ENCODE assay signal across 27 cellular contexts in the genomic region with DNA sequence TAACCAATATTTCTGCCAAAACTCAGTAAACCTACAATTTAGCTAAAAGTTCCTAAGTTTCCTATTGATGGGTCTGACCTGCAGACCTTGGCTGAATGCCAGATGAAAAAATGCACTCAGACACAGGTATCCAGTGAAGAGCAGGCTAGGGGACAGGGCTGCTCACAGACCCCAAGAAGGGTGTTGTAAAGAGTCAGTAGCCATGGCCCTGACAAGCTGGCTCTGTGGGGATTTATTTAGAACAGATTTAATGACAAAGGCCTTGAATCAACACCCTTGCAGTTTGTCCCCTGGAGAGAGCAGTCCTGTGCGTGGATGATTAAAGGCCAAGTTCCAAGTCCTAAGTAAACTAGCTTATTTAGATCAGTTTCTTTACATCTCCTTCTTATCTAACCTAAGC.
"Had no signal": no experiment of that assay in that cellular context is flagged by ENCODE, and none has a peak within 500 bp of the region (broad histone marks: within the 10 kb centered on the region; RNA-seq: fewer than 3 reads in every experiment).

No MANE protein-coding gene starts in this region.

- H3K4me1 ChIP-seq: ascending aorta, breast epithelium, colonic mucosa had no signal

- FAIRE-seq: frontal cortex had no signal

- H3K36me3 ChIP-seq: ascending aorta, breast epithelium, cardiac muscle cell, colonic mucosa had no signal

- H3K9me3 ChIP-seq: ascending aorta, breast epithelium, colonic mucosa had no signal

- H3K27me3 ChIP-seq: ascending aorta, breast epithelium, cardiac muscle cell, colonic mucosa had no signal

- ATAC-seq: activated CD4-positive, alpha-beta T cell treated with anti-CD3 and anti-CD28 coated beads for 36 hours; activated CD8-positive, alpha-beta memory T cell treated with anti-CD3 and anti-CD28 coated beads, Interleukin-2, amount 10 ng/mL, durations not matched to agents 7 days and 5 days; activated CD8-positive, alpha-beta T cell treated with anti-CD3 and anti-CD28 coated beads, Interleukin-2, amount 10 ng/mL, durations not matched to agents 7 days and 5 days; activated naive CD4-positive, alpha-beta T cell treated with anti-CD3 and anti-CD28 coated beads, Interleukin-2, amount 50 U/mL, for 72 hours; esophagus mucosa had no signal

- DNase-seq: activated CD4-positive, alpha-beta memory T cell treated with anti-CD3 and anti-CD28 coated beads for 36 hours; activated CD4-positive, alpha-beta T cell treated with anti-CD3 and anti-CD28 coated beads for 36 hours; activated CD4-positive, alpha-beta T cell treated with anti-CD3 and anti-CD28 coated beads, Interleukin-2, amount 10 ng/mL, durations not matched to agents 24 days and 14 days; activated CD4-positive, CD25-positive, alpha-beta regulatory T cell; activated CD4-positive, CD25-positive, alpha-beta regulatory T cell treated with anti-CD3 and anti-CD28 coated beads, Interleukin-2, amount 50 U/mL, for 72 hours; activated CD8-positive, alpha-beta memory T cell treated with anti-CD3 and anti-CD28 coated beads, Interleukin-2, amount 10 ng/mL, durations not matched to agents 7 days and 5 days; activated CD8-positive, alpha-beta memory T cell treated with anti-CD3 and anti-CD28 coated beads, Interleukin-2, amount 50 U/mL, for 4 hours; activated CD8-positive, alpha-beta T cell treated with anti-CD3 and anti-CD28 coated beads, Interleukin-2, amount 10 ng/mL, durations not matched to agents 7 days and 5 days; activated gamma-delta T cell; activated naive CD4-positive, alpha-beta T cell; activated naive CD4-positive, alpha-beta T cell treated with anti-CD3 and anti-CD28 coated beads, Interleukin-2, amount 10 ng/mL, durations not matched to agents 7 days and 5 days; activated naive CD8-positive, alpha-beta T cell treated with anti-CD3 and anti-CD28 coated beads, Interleukin-2, amount 10 ng/mL, durations not matched to agents 7 days and 5 days; activated T-cell treated with anti-CD3 and anti-CD28 coated beads, Interleukin-2, amount 50 U/mL, for 1 hour; activated T-cell treated with anti-CD3 and anti-CD28 coated beads, Interleukin-2, amount 50 U/mL, for 48 hours; central memory CD4-positive, alpha-beta T cell; cerebellar nuclear complex; colonic mucosa; effector CD8-positive, alpha-beta T cell; foreskin fibroblast; head of caudate nucleus; T-helper 2 cell had no signal

- H3K4me3 ChIP-seq: ascending aorta, breast epithelium, cardiac muscle cell, colonic mucosa had no signal

- H3K27ac ChIP-seq: ascending aorta, breast epithelium, cardiac muscle cell, colonic mucosa had no signal
